ENCODE assay signal across 1 cellular context in genomic region chr2:68043719-68044498, GRCh38.
TF ChIP-seq lines count a peak whose summit lies in the region.

No MANE protein-coding gene starts in this region.

TF ChIP-seq in HepG2, 621 proteins besides CTCF, POLR2A, EP300 and RAD21:
- TF ChIP-seq PHF20 (CRISPR knock-in tag; IDR thresholded peaks at IDR 0.05) = no peak
- TF ChIP-seq ZNF720 (CRISPR knock-in tag; IDR thresholded peaks at IDR 0.05) = no peak
- no peak for TF ChIP-seq AHR (CRISPR knock-in tag; IDR thresholded peaks at IDR 0.05)
- TF ChIP-seq PATZ1 (CRISPR knock-in tag; IDR thresholded peaks at IDR 0.05) = no peak
- no peak for TF ChIP-seq BCLAF1 (IDR thresholded peaks at IDR 0.05)
- no peak for TF ChIP-seq DDIT3 (CRISPR knock-in tag; IDR thresholded peaks at IDR 0.05)
- no peak for TF ChIP-seq MTF2 (CRISPR knock-in tag; IDR thresholded peaks at IDR 0.05; ENCODE audit: borderline replicate concordance)
- TF ChIP-seq E2F1 (CRISPR knock-in tag; IDR thresholded peaks at IDR 0.05) = no peak
- no peak for TF ChIP-seq ERF (CRISPR knock-in tag; IDR thresholded peaks at IDR 0.05)
- no peak for TF ChIP-seq UBTF (CRISPR knock-in tag; IDR thresholded peaks at IDR 0.05)
- TF ChIP-seq FOXK2 (IDR thresholded peaks at IDR 0.05) = no peak
- no peak for TF ChIP-seq RFX3 (CRISPR knock-in tag; IDR thresholded peaks at IDR 0.05)
- TF ChIP-seq ZNF382 (CRISPR knock-in tag; IDR thresholded peaks at IDR 0.05; ENCODE audit: borderline replicate concordance) = no peak
- no peak for TF ChIP-seq PLSCR1 (CRISPR knock-in tag; IDR thresholded peaks at IDR 0.05; ENCODE audit: borderline replicate concordance)
- no peak for TF ChIP-seq ZNF142 (CRISPR knock-in tag; IDR thresholded peaks at IDR 0.05)
TF ChIP-seq in HepG2: peak in this region for 0.
